In genomic region chrX:24647257-24648058, GRCh38 we compare ENCODE assay signal across 8 cellular contexts. TPM values are rescaled to one million over a fixed set of nuclear protein-coding genes. Genes with fewer than 3 reads are reported as not detected.
DNase-seq lines count a peak whose midpoint lies in the region; ATAC-seq and TF ChIP-seq lines count a peak whose summit lies in the region.

PCYT1B (minus strand) TSS chrX:24647347; CDS start chrX:24647105, 242 bp downstream.

- H3K27me3 Mint-ChIP-seq in activated naive CD8-positive, alpha-beta T cell treated with anti-CD3 and anti-CD28 coated beads, Interleukin-2, amount 50 U/mL, for 24 hours = peaks cover 19% of the 10 kb centered on the region

- H3K27ac Mint-ChIP-seq in activated naive CD8-positive, alpha-beta T cell treated with anti-CD3 and anti-CD28 coated beads, Interleukin-2, amount 50 U/mL, for 24 hours = peak within 1 kb of the TSS; percentile 46

- H4K91ac ChIP-seq in trophoblast cell (ENCODE audit: low read depth, low read length) = peak within 1 kb of the TSS; percentile 9

- H4K8ac ChIP-seq in trophoblast cell (ENCODE audit: low read depth, low read length) = peak within 1 kb of the TSS; percentile 57

- no peak within 1 kb of the TSS for H3K4me3 ChIP-seq in SU-DHL-6 (ENCODE audit: insufficient read depth, low read length, poor library complexity, severe bottlenecking)
- H3K4me3 ChIP-seq in trophoblast cell (ENCODE audit: low read depth, low read length) = no peak within 1 kb of the TSS
- H3K4me3 ChIP-seq in thymus (ENCODE audit: low read length) = peak within 1 kb of the TSS; percentile 35

- H3K23ac ChIP-seq in trophoblast cell (ENCODE audit: low read length) = no peak within 1 kb of the TSS

- H3K4ac ChIP-seq in trophoblast cell (ENCODE audit: low read depth, low read length) = no peak within 1 kb of the TSS

- H3K14ac ChIP-seq in trophoblast cell (ENCODE audit: low read length) = no peak within 1 kb of the TSS

- H2AFZ ChIP-seq in SU-DHL-6 (ENCODE audit: low read depth, low read length, severe bottlenecking) (peak within 1 kb of the TSS; percentile 93), trophoblast cell (ENCODE audit: insufficient read depth, low read length, poor library complexity) (no peak within 1 kb of the TSS)

- H2BK120ac ChIP-seq in trophoblast cell (ENCODE audit: insufficient read depth, low read length, poor library complexity) = no peak within 1 kb of the TSS

- H2BK5ac ChIP-seq in trophoblast cell (ENCODE audit: low read depth, low read length, poor library complexity) = no peak within 1 kb of the TSS

- H3K4me1 ChIP-seq in trophoblast cell (ENCODE audit: control insufficient read depth in 1 of 2, insufficient read depth in 2 of 2, low read length in 2 of 2) = peaks cover 0 to 3% of the 10 kb centered on the region in 2 experiments
- no peaks in the 10 kb centered on the region for H3K4me1 ChIP-seq in thymus (ENCODE audit: control insufficient read depth, insufficient read depth, low read length)

- no peaks in the 10 kb centered on the region for H3K79me2 ChIP-seq in SU-DHL-6 (ENCODE audit: insufficient read depth, low read length)
- H3K79me2 ChIP-seq in trophoblast cell (ENCODE audit: control insufficient read depth, insufficient read depth, low read length, poor library complexity) = no peaks in the 10 kb centered on the region

- no peaks in the 10 kb centered on the region for H3K9me2 ChIP-seq in SU-DHL-6 (replicated peaks; ENCODE audit: insufficient read depth, low read length)

- ATAC-seq in GM19467 (IDR thresholded peaks at IDR 0.05; ENCODE audit: unreplicated experiment) (peak; percentile 77), Right ventricle myocardium superior (ENCODE audit: poor library complexity) (peak; percentile 97)
- ATAC-seq in activated naive CD8-positive, alpha-beta T cell treated with anti-CD3 and anti-CD28 coated beads, Interleukin-2, amount 50 U/mL, for 24 hours = peak; percentile 99

- no peaks in the 10 kb centered on the region for H3K79me1 ChIP-seq in trophoblast cell (ENCODE audit: low read length)

- WGBS in trophoblast cell (ENCODE audit: extremely low coverage, insufficient coverage, insufficient read length) = no CpG with 5 or more reads among the region's 24 CpGs
- WGBS in thymus = 3% methylated on average over 23 of the region's 24 CpGs

- no peak within 1 kb of the TSS for H2BK12ac ChIP-seq in trophoblast cell (ENCODE audit: low read length)

- no peak within 1 kb of the TSS for H3K18ac ChIP-seq in trophoblast cell (ENCODE audit: low read length)

- H3K9ac ChIP-seq in SU-DHL-6 (ENCODE audit: low read length) = no peak within 1 kb of the TSS; the same call in 1 of the 2 replicates
- H3K9ac ChIP-seq in trophoblast cell (ENCODE audit: low read length) = no peak within 1 kb of the TSS

- no peak for TF ChIP-seq CTCF in SU-DHL-6 (IDR thresholded peaks at IDR 0.05; ENCODE audit: insufficient read depth, low read length, poor library complexity, severe bottlenecking)

- H3K36me3 ChIP-seq in SU-DHL-6 (ENCODE audit: low read length) = no peaks in the 10 kb centered on the region
- H3K36me3 ChIP-seq in trophoblast cell (ENCODE audit: control insufficient read depth in 1 of 2, insufficient read depth in 2 of 2, low read length in 2 of 2) = no peaks in the 10 kb centered on the region
- H3K36me3 ChIP-seq in thymus (ENCODE audit: control insufficient read depth, insufficient read depth) = no peaks in the 10 kb centered on the region

- H4K12ac ChIP-seq in trophoblast cell (ENCODE audit: low read depth, low read length) = no peak within 1 kb of the TSS

- no peaks in the 10 kb centered on the region for H3F3A ChIP-seq in SU-DHL-6 (ENCODE audit: insufficient read depth)

- intact Hi-C loops in Right ventricle myocardium superior (cut with DNase I) = no loop called here

- no peak within 1 kb of the TSS for H3K27ac ChIP-seq in SU-DHL-6 (ENCODE audit: low read depth, low read length)
- no peak within 1 kb of the TSS for H3K27ac ChIP-seq in trophoblast cell (ENCODE audit: low read depth, low read length)
- no peak within 1 kb of the TSS for H3K27ac ChIP-seq in thymus (ENCODE audit: low read depth)

- no peaks in the 10 kb centered on the region for H4K20me1 ChIP-seq in SU-DHL-6 (ENCODE audit: low read depth, low read length)

- no peaks in the 10 kb centered on the region for H3K36me3 Mint-ChIP-seq in activated naive CD8-positive, alpha-beta T cell treated with anti-CD3 and anti-CD28 coated beads, Interleukin-2, amount 50 U/mL, for 24 hours (ENCODE audit: low read depth)

- H3K4me2 ChIP-seq in SU-DHL-6 (ENCODE audit: low read depth, low read length, poor library complexity, severe bottlenecking) (peak within 1 kb of the TSS; percentile 53), trophoblast cell (ENCODE audit: low read length) (peak within 1 kb of the TSS; percentile 87)

- H3K4me3 Mint-ChIP-seq in activated naive CD8-positive, alpha-beta T cell treated with anti-CD3 and anti-CD28 coated beads, Interleukin-2, amount 50 U/mL, for 24 hours = peak within 1 kb of the TSS; percentile 67

- H3K27me3 ChIP-seq in SU-DHL-6 (ENCODE audit: low read length) (no peaks in the 10 kb centered on the region), trophoblast cell (ENCODE audit: insufficient read depth, low read length) (no peaks in the 10 kb centered on the region), thymus (ENCODE audit: control insufficient read depth, insufficient read depth) (no peaks in the 10 kb centered on the region)

- H2AK5ac ChIP-seq in trophoblast cell (ENCODE audit: low read length) = no peak within 1 kb of the TSS

- H3K9me3 ChIP-seq in SU-DHL-6 (ENCODE audit: insufficient read depth, low read length) = no peaks in the 10 kb centered on the region
- H3K9me3 ChIP-seq in trophoblast cell (ENCODE audit: insufficient read depth, low read depth, low read length) = no peaks in the 10 kb centered on the region
- no peaks in the 10 kb centered on the region for H3K9me3 ChIP-seq in thymus (ENCODE audit: control insufficient read depth)

- peak; percentile 60 to 64 for DNase-seq in AML-193 (lab: John Stamatoyannopoulos, UW)
- DNase-seq in LoVo (ENCODE audit: low spot score) = peak; percentile 6
- peak; percentile 51 for DNase-seq in activated naive CD8-positive, alpha-beta T cell treated with anti-CD3 and anti-CD28 coated beads, Interleukin-2, amount 50 U/mL, for 24 hours
- DNase-seq in Right ventricle myocardium superior = peak; percentile 78
- DNase-seq in trophoblast cell = peak; percentile 28 to 64

- no peaks in the 10 kb centered on the region for H3K9me3 Mint-ChIP-seq in activated naive CD8-positive, alpha-beta T cell treated with anti-CD3 and anti-CD28 coated beads, Interleukin-2, amount 50 U/mL, for 24 hours

- peaks cover 15% of the 10 kb centered on the region for H3K4me1 Mint-ChIP-seq in activated naive CD8-positive, alpha-beta T cell treated with anti-CD3 and anti-CD28 coated beads, Interleukin-2, amount 50 U/mL, for 24 hours

RNA-seq across cellular contexts. Expression of gene PCYT1B, which starts in this region (rescaled TPM):
- total RNA-seq in Right ventricle myocardium superior = not detected
- polyA plus RNA-seq in trophoblast cell (2013) = 1.1 TPM in 2 replicates
- polyA plus RNA-seq in thymus = 0.37 TPM

Comparison
In these comparisons a context has a peak if more than half of its experiments do, and no peak if none do; other contexts are left out.
1. Peak in DNase-seq and ATAC-seq in Right ventricle myocardium superior; RNA of the gene not detected or under 1 TPM.
2. DNase-seq: peak in every context shown above with its lines; median percentile 78 in Right ventricle myocardium superior; 62 in AML-193; 51 in activated naive CD8-positive, alpha-beta T cell treated with anti-CD3 and anti-CD28 coated beads, Interleukin-2, amount 50 U/mL, for 24 hours; 46 in trophoblast cell; 6 in LoVo.